8 cellular contexts compared by ENCODE assay signal in genomic region chr6:36195471-36196048, GRCh38. TPM values are rescaled to one million over a fixed set of nuclear protein-coding genes. Genes with fewer than 3 reads are reported as not detected.
A peak's percentile ranks its signal among the peaks of the same experiment; 100 is the strongest.
DNase-seq lines count a peak whose midpoint lies in the region; ATAC-seq and TF ChIP-seq lines count a peak whose summit lies in the region.

No MANE protein-coding gene starts in this region.

- H3K27ac ChIP-seq in GM23338 (ENCODE audit: low read depth) (peak overlapping the region; percentile 84; the same call in 1 of the 2 replicates), PC-9 (peak overlapping the region; percentile 48), esophagus (ENCODE audit: low read depth in 2 of 2, low read length in 1 of 2) (peak overlapping the region; percentile 91 to 96)

- 13 to 20% methylated on average over 6 of the region's 6 CpGs for WGBS in esophagus, 2 donors

- TF ChIP-seq CTCF in GM23338 (conservative IDR thresholded peaks at IDR 0.05; ENCODE audit: low read depth in 2 of 2) (no peak), PC-9 (conservative IDR thresholded peaks at IDR 0.05) (no peak)

- peak overlapping the region; percentile 93 for H3K4me2 ChIP-seq in GM23338
- peak overlapping the region; percentile 94 for H3K4me2 ChIP-seq in PC-9

- ATAC-seq in GM23338 = no peak
- ATAC-seq in HG03432 (IDR thresholded peaks at IDR 0.05; ENCODE audit: unreplicated experiment) = no peak
- no peak for ATAC-seq in GM18907 (IDR thresholded peaks at IDR 0.05; ENCODE audit: unreplicated experiment)

- H3K36me3 ChIP-seq in GM23338 (ENCODE audit: insufficient read depth) (no peaks in the 10 kb centered on the region), PC-9 (ENCODE audit: low read depth) (peaks cover 15% of the 10 kb centered on the region), esophagus (ENCODE audit: control insufficient read depth in 2 of 2, insufficient read depth in 2 of 2, low read length in 1 of 2) (peaks cover 1 to 3% of the 10 kb centered on the region in 2 donors)

- H4K20me1 ChIP-seq in GM23338 (replicated peaks; ENCODE audit: insufficient read depth) (peaks cover 4% of the 10 kb centered on the region; the same call in 1 of the 2 replicates), PC-9 (ENCODE audit: insufficient read depth) (peaks cover 24% of the 10 kb centered on the region)

- peaks cover 21% of the 10 kb centered on the region for H3K4me1 Mint-ChIP-seq in GM23338

- H3K9me3 ChIP-seq in PC-9 (ENCODE audit: insufficient read depth, low read depth) = no peaks in the 10 kb centered on the region
- no peaks in the 10 kb centered on the region for H3K9me3 ChIP-seq in esophagus (ENCODE audit: control insufficient read depth in 2 of 2, insufficient read depth in 1 of 2, low read depth in 1 of 2, low read length in 1 of 2)

- CTCF ChIA-PET in PC-9 (lab: Charles Lee) = interaction anchor here (0.6 to 0.9 kb wide), 3 partner anchors 8 to 75 kb away, joined by 3 to 4 read pairs (median 4); no protein-coding TSS in a partner anchor

- BruUV-seq in PC-9 (replicated peaks; lab: Mats Ljungman, UMichigan) = TSS peak; percentile 60

- intact Hi-C loops in PC-9 (cut with micrococcal nuclease; ENCODE audit: unreplicated experiment) = loop anchor here (1.0 to 2.0 kb wide), 4 partner anchors 41 to 169 kb away; partner anchors contain the start of genes MAPK13 and MAPK14

- H3K79me2 ChIP-seq in GM23338 (replicated peaks; ENCODE audit: insufficient read depth) = peaks cover 31% of the 10 kb centered on the region
- H3K79me2 ChIP-seq in PC-9 (ENCODE audit: low read depth) = peaks cover 34% of the 10 kb centered on the region

- H3K4me3 ChIP-seq in GM23338 (peak overlapping the region; percentile 89), PC-9 (peak overlapping the region; percentile 72), esophagus (ENCODE audit: low read depth in 1 of 2, low read length in 2 of 2) (peak overlapping the region; percentile 67 to 71)

- H3K27me3 Mint-ChIP-seq in GM23338 (ENCODE audit: insufficient read depth, low read depth, poor library complexity) = peaks cover 2% of the 10 kb centered on the region

- no peaks in the 10 kb centered on the region for H3K9me2 ChIP-seq in GM23338 (ENCODE audit: insufficient read depth)
- H3K9me2 ChIP-seq in PC-9 (ENCODE audit: insufficient read depth) = no peaks in the 10 kb centered on the region

- DNase-seq in GM23338 (ENCODE audit: low spot score) = no peak
- no peak for DNase-seq in PC-9
- peak; percentile 7 for DNase-seq in putamen (ENCODE audit: low spot score)
- DNase-seq in EL = no peak
- DNase-seq in activated CD4-positive, alpha-beta T cell treated with anti-CD3 and anti-CD28 coated beads for 48 hours = no peak

- H3K4me1 ChIP-seq in GM23338 (ENCODE audit: insufficient read depth) (peaks cover 15% of the 10 kb centered on the region), PC-9 (replicated peaks; ENCODE audit: insufficient read depth) (peaks cover 22% of the 10 kb centered on the region; the same call in 1 of the 2 replicates), esophagus (ENCODE audit: control insufficient read depth in 2 of 2, insufficient read depth in 2 of 2, low read length in 1 of 2) (peaks cover 0 to 6% of the 10 kb centered on the region in 2 donors)

- H3K27ac Mint-ChIP-seq in GM23338 = no peak overlapping the region

- H3K27me3 ChIP-seq in GM23338 (ENCODE audit: insufficient read depth) = no peaks in the 10 kb centered on the region
- no peaks in the 10 kb centered on the region for H3K27me3 ChIP-seq in PC-9 (ENCODE audit: insufficient read depth, low read depth)
- H3K27me3 ChIP-seq in esophagus (ENCODE audit: control insufficient read depth in 1 of 2, insufficient read depth in 2 of 2, low read length in 2 of 2) = no peaks in the 10 kb centered on the region

- POLR2A ChIA-PET in PC-9 (lab: Charles Lee; ENCODE audit: unreplicated experiment) = interaction anchor here (0.7 kb wide), 1 partner anchor 75 kb away, joined by 3 read pairs; no protein-coding TSS in a partner anchor

- peak overlapping the region; percentile 96 for H2AFZ ChIP-seq in GM23338
- peak overlapping the region; percentile 84 for H2AFZ ChIP-seq in PC-9

- H3F3A ChIP-seq in GM23338 (replicated peaks; ENCODE audit: low read depth) (no peaks in the 10 kb centered on the region), PC-9 (ENCODE audit: insufficient read depth, low read depth) (peaks cover 15% of the 10 kb centered on the region)

- peak overlapping the region; percentile 83 for H3K4me3 Mint-ChIP-seq in GM23338

- H3K9me3 Mint-ChIP-seq in GM23338 = no peaks in the 10 kb centered on the region; the same call in 1 of the 3 replicates

- peaks cover 11% of the 10 kb centered on the region for H3K36me3 Mint-ChIP-seq in GM23338 (ENCODE audit: low read depth)

TF ChIP-seq in GM23338, 12 proteins besides CTCF, POLR2A, EP300 and RAD21 (continues in another document):
- TF ChIP-seq ETS1 (IDR thresholded peaks at IDR 0.05) (no peak), CREB1 (CRISPR knock-in tag; IDR thresholded peaks at IDR 0.05; ENCODE audit: low read depth) (no peak), STAT1 (IDR thresholded peaks at IDR 0.05; ENCODE audit: unreplicated experiment) (no peak), JUNB (IDR thresholded peaks at IDR 0.05; ENCODE audit: unreplicated experiment) (no peak), ZNF114 (CRISPR knock-in tag; IDR thresholded peaks at IDR 0.05) (no peak), EZH2 (IDR thresholded peaks at IDR 0.05; ENCODE audit: low read depth, unreplicated experiment) (no peak), POLR2AphosphoS5 (IDR thresholded peaks at IDR 0.05; ENCODE audit: low read depth) (no peak), ZNF331 (CRISPR knock-in tag; IDR thresholded peaks at IDR 0.05; ENCODE audit: low read depth) (no peak)

RNA-seq across cellular contexts. Expression of gene BRPF3, which starts 1.0 kb away (rescaled TPM):
- total RNA-seq in GM23338 (2014; rRNA removed; shearing (Covaris generic)) = 33.2 and 47.5 TPM in 2 replicates
- polyA plus RNA-seq in GM23338 (2016; fragmentation: Nextera tagmentation; extraction: Ambion mirVana) = 11.3 and 11.8 TPM in 2 replicates
- total RNA-seq in PC-9 (2021) = 27.3 and 32.3 TPM in 2 replicates
- 1 to 10 TPM; 6.5 to 7.7 TPM for polyA plus RNA-seq in esophagus
